ENCODE assay signal across 12 cellular contexts in genomic region chr5:54329731-54330709, GRCh38. TPM values are rescaled to one million over a fixed set of nuclear protein-coding genes. Genes with fewer than 3 reads are reported as not detected.
A peak's percentile ranks its signal among the peaks of the same experiment; 100 is the strongest.
DNase-seq lines count a peak whose midpoint lies in the region; ATAC-seq, FAIRE-seq and TF ChIP-seq lines count a peak whose summit lies in the region.
"Had no signal": no experiment of that assay in that cellular context is flagged by ENCODE, and none has a peak within 500 bp of the region (broad histone marks: within the 10 kb centered on the region; RNA-seq: fewer than 3 reads in every experiment).

No MANE protein-coding gene starts in this region.

- DNase-seq in A172 (ENCODE audit: low spot score) = peak; percentile 98
- peak; percentile 35 for DNase-seq in H54 (ENCODE audit: insufficient read length, low spot score)
- peak; percentile 48 to 70 for DNase-seq in SJSA1 (ENCODE audit: low read depth in 1 of 2, low spot score in 2 of 2)
- DNase-seq in fibroblast of villous mesenchyme (ENCODE audit: low read depth) = peak; percentile 92
- no peak for DNase-seq in C1 segment of cervical spinal cord (lab: John Stamatoyannopoulos, UW)
- DNase-seq in DMS53 (lab: John Stamatoyannopoulos, UW) = no peak
- no peak for DNase-seq in GM19238 (ENCODE audit: insufficient read length, low spot score)
- DNase-seq: activated naive CD8-positive, alpha-beta T cell treated with anti-CD3 and anti-CD28 coated beads, Interleukin-2, amount 10 ng/mL, durations not matched to agents 7 days and 5 days; gastrocnemius medialis had no signal

- peak overlapping the region; percentile 79 for H3K27ac ChIP-seq in SJSA1
- H3K27ac ChIP-seq: gastrocnemius medialis, suprapubic skin had no signal

- FAIRE-seq in H54 (lab: Jason Lieb, UNC) = peak; percentile 97

- H3K4me1 ChIP-seq in SJSA1 (replicated peaks) = peaks cover 18% of the 10 kb centered on the region
- H3K4me1 ChIP-seq: gastrocnemius medialis, suprapubic skin had no signal

- H3K27me3 ChIP-seq in SJSA1 (replicated peaks) = no peaks in the 10 kb centered on the region
- H3K27me3 ChIP-seq: gastrocnemius medialis, suprapubic skin had no signal

- ATAC-seq in HG02973 (IDR thresholded peaks at IDR 0.05; ENCODE audit: unreplicated experiment) = no peak
- ATAC-seq: activated CD4-positive, CD25-positive, alpha-beta regulatory T cell treated with anti-CD3 and anti-CD28 coated beads, Interleukin-2, amount 50 U/mL, for 24 hours; gastrocnemius medialis had no signal

- no peak for TF ChIP-seq CTCF in fibroblast of villous mesenchyme (IDR thresholded peaks at IDR 0.05; ENCODE audit: insufficient read depth, low read depth, low read length)

- no peaks in the 10 kb centered on the region for H3K36me3 ChIP-seq in SJSA1
- H3K36me3 ChIP-seq: gastrocnemius medialis, suprapubic skin had no signal

- no peak overlapping the region for H3K4me3 ChIP-seq in SJSA1
- H3K4me3 ChIP-seq in fibroblast of villous mesenchyme (ENCODE audit: low read depth, low read length) = no peak overlapping the region
- H3K4me3 ChIP-seq: gastrocnemius medialis, suprapubic skin had no signal

- H3K9me3 ChIP-seq in SJSA1 (replicated peaks) = no peaks in the 10 kb centered on the region
- H3K9me3 ChIP-seq: gastrocnemius medialis, suprapubic skin had no signal

- no peak for TF ChIP-seq POLR2A in H54 (IDR thresholded peaks at IDR 0.05; ENCODE audit: low read depth, low read length)

RNA-seq across cellular contexts. Expression of gene ARL15, which starts 19.6 kb away (rescaled TPM):
- total RNA-seq in A172 (2014; rRNA removed; shearing (Covaris generic)) = 28.3 and 29.7 TPM in 2 replicates
- total RNA-seq in SJSA1 (2014; rRNA removed; shearing (Covaris generic)) = 15.4 and 19.5 TPM in 2 replicates
- 28.1 and 35.8 TPM in 2 replicates for total RNA-seq in fibroblast of villous mesenchyme

Comparison
In these comparisons a context has a peak if more than half of its experiments do, and no peak if none do; other contexts are left out.
1. DNase-seq: peak in A172 (single experiment), H54 (single experiment), SJSA1 (2 of 2) and fibroblast of villous mesenchyme (single experiment); none in C1 segment of cervical spinal cord (0 of 14), DMS53 (single experiment) and GM19238 (single experiment).